8 cellular contexts compared by ENCODE assay signal in the genomic region with DNA sequence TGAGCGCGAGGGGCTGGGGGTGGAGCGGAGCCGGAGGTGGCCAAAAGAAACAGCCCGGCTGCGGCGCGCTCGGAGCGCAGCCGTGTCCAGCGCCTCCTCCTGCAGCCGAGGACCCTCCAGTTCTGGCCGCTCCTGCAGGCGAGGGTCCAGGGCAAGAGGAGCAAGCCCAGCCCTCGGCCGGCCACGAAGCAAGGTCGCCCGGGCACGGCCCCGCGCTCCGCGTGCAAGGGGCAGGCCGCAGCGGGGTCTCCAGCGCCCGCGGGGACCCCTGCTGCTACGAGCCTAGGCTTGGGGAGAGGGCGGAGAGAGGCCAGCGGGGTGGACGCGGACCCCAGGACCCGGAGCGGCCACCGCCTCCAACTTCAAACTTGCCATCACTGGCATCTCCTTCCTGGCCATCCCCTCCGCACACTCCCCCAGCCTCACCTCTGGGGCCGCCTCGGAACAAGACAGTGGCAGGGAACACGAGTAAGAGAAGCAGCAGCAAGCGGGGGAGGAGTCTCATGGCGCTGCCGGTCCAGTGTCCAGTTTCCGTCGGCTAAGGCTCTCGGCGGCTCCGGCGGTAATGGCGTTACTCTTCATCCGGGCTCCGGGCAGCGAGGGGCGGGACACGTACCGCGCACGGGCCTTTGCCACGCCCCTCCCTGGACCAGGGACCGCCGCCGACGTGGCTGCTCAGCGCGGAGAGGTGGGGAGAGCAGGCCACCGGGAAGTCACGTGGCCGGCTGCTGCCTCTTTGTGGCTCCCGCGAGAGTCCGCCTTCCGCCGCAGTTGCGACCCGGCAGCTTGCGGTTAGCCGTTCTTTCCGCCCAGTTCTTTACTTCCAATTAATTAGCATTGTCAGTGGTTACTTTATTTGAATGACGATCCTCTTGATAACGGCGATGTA. TPM values are rescaled to one million over a fixed set of nuclear protein-coding genes. Genes with fewer than 3 reads are reported as not detected.
DNase-seq lines count a peak whose midpoint lies in the region; ATAC-seq and TF ChIP-seq lines count a peak whose summit lies in the region.

A gene (minus strand): TSS at position 584 of the 889 bp plus-strand sequence. CDS start 79 bp downstream, at position 505.

- no peak for TF ChIP-seq CTCF in left ventricle myocardium inferior (IDR thresholded peaks at IDR 0.05; ENCODE audit: borderline replicate concordance)
- TF ChIP-seq CTCF in progenitor cell of endocrine pancreas (IDR thresholded peaks at IDR 0.05; ENCODE audit: unreplicated experiment), result no peak

- peak within 1 kb of the TSS; percentile 98 for H3K4me3 ChIP-seq in left ventricle myocardium inferior

- DNase-seq in NCI-H1694 treated with DMSO at 0.1 percent for 48 hours (lab: John Stamatoyannopoulos, UW) (peak; percentile 98), T-helper 17 cell (peak; percentile 79 to 87 (median 86)), amygdala (lab: John Stamatoyannopoulos, UW) (peak; percentile 74 to 99 (median 95)), left ventricle myocardium inferior (peak; percentile 98), progenitor cell of endocrine pancreas (ENCODE audit: low spot score, unreplicated experiment) (peak; percentile 97), ureter (ENCODE audit: low spot score) (peak; percentile 97)

- H3K27ac Mint-ChIP-seq in T-helper 17 cell, result peak within 1 kb of the TSS; percentile 98
- H3K27ac Mint-ChIP-seq in progenitor cell of endocrine pancreas, result peak within 1 kb of the TSS; percentile 96

- H3K27me3 Mint-ChIP-seq in T-helper 17 cell (no peaks in the 10 kb centered on the region), progenitor cell of endocrine pancreas (no peaks in the 10 kb centered on the region)

- H3K4me1 Mint-ChIP-seq in T-helper 17 cell, result peaks cover 31% of the 10 kb centered on the region
- H3K4me1 Mint-ChIP-seq in progenitor cell of endocrine pancreas (ENCODE audit: low read depth), result peaks cover 7% of the 10 kb centered on the region

- H3K4me3 Mint-ChIP-seq in T-helper 17 cell (peak within 1 kb of the TSS; percentile 97), progenitor cell of endocrine pancreas (ENCODE audit: low read depth) (peak within 1 kb of the TSS; percentile 85)

- H3K9me3 ChIP-seq in T-helper 17 cell (ENCODE audit: control insufficient read depth, low read length, poor library complexity, severe bottlenecking), result no peaks in the 10 kb centered on the region
- no peaks in the 10 kb centered on the region for H3K9me3 ChIP-seq in left ventricle myocardium inferior (replicated peaks)

- peak within 1 kb of the TSS; percentile 96 for H3K27ac ChIP-seq in left ventricle myocardium inferior (replicated peaks)

- H3K36me3 Mint-ChIP-seq in T-helper 17 cell (ENCODE audit: low read depth) (peaks cover 4% of the 10 kb centered on the region), progenitor cell of endocrine pancreas (ENCODE audit: insufficient read depth) (peaks cover 16% of the 10 kb centered on the region)

- H3K9me3 Mint-ChIP-seq in progenitor cell of endocrine pancreas (ENCODE audit: low read depth), result peaks cover 3% of the 10 kb centered on the region

- TF ChIP-seq POLR2A in GM15510 (IDR thresholded peaks at IDR 0.05; ENCODE audit: borderline replicate concordance, extremely low read depth, insufficient read length), result peak; percentile 92

- H3K36me3 ChIP-seq in left ventricle myocardium inferior, result peaks cover 19% of the 10 kb centered on the region

- H3K27me3 ChIP-seq in left ventricle myocardium inferior (ENCODE audit: low read depth), result no peaks in the 10 kb centered on the region

- ATAC-seq in HG02885 (IDR thresholded peaks at IDR 0.05; ENCODE audit: poor library complexity, unreplicated experiment), result peak; percentile 97
- ATAC-seq in T-helper 17 cell, result peak; percentile 97

- peaks cover 41% of the 10 kb centered on the region for H3K4me1 ChIP-seq in left ventricle myocardium inferior

- intact Hi-C loops in left ventricle myocardium inferior (cut with micrococcal nuclease), result no loop called here

RNA-seq across cellular contexts. Expression of the gene that starts here (rescaled TPM):
- total RNA-seq in T-helper 17 cell (10 to 100 TPM; 80.4 to 96.1 TPM), left ventricle myocardium inferior (53.4 TPM), progenitor cell of endocrine pancreas (112 and 113 TPM in 2 replicates), ureter (116 TPM)

Comparison
In these comparisons a context has a peak if more than half of its experiments do, and no peak if none do; other contexts are left out.
1. Peak in every context shown above with its lines: DNase-seq, ATAC-seq, H3K4me3 ChIP-seq and H3K27ac ChIP-seq.